In genomic region chr9:16870606-16871357, GRCh38 we compare ENCODE assay signal across 9 cellular contexts. TPM values are rescaled to one million over a fixed set of nuclear protein-coding genes. Genes with fewer than 3 reads are reported as not detected.
A peak's percentile ranks its signal among the peaks of the same experiment; 100 is the strongest.
DNase-seq lines count a peak whose midpoint lies in the region; ATAC-seq, FAIRE-seq and TF ChIP-seq lines count a peak whose summit lies in the region.
"Had no signal": no experiment of that assay in that cellular context is flagged by ENCODE, and none has a peak within 500 bp of the region (broad histone marks: within the 10 kb centered on the region; RNA-seq: fewer than 3 reads in every experiment).

TSS of gene BNC2 (minus strand) at chr9:16870670. CDS start at chr9:16870648, 22 bp downstream.

- intact Hi-C loops in left lung (cut with DNase I) = no loop called here

- H3K9me3 Mint-ChIP-seq in stimulated activated naive CD8-positive, alpha-beta T cell treated with anti-CD3 and anti-CD28 coated beads, Interleukin-15, amount 100 ng/mL, for 72 hours = peaks cover 0 to 3% of the 10 kb centered on the region in 2 donors

- H3K27me3 Mint-ChIP-seq in stimulated activated naive CD8-positive, alpha-beta T cell treated with anti-CD3 and anti-CD28 coated beads, Interleukin-15, amount 100 ng/mL, for 72 hours = peaks cover 63% of the 10 kb centered on the region

- H3K9me3 ChIP-seq in left lung = no peaks in the 10 kb centered on the region

- peaks cover 0 to 16% of the 10 kb centered on the region in 2 donors for H3K4me1 ChIP-seq in left lung

- H3K27me3 ChIP-seq in left lung = peaks cover 0 to 62% of the 10 kb centered on the region in 2 donors

- peak within 1 kb of the TSS; percentile 84 to 85 for H3K4me3 Mint-ChIP-seq in stimulated activated naive CD8-positive, alpha-beta T cell treated with anti-CD3 and anti-CD28 coated beads, Interleukin-15, amount 100 ng/mL, for 72 hours

- TF ChIP-seq CTCF in coronary artery (IDR thresholded peaks at IDR 0.05) (no peak), left lung (IDR thresholded peaks at IDR 0.05) (no peak)

- peak in 2 of 3 experiments; percentile 27 to 48 for DNase-seq in NCI-H1417 (lab: John Stamatoyannopoulos, UW)
- no peak for DNase-seq in NCI-H1417 treated with DMSO at 0.1 percent for 48 hours (lab: John Stamatoyannopoulos, UW)
- peak; percentile 63 for DNase-seq in NCI-H526 treated with DMSO at 0.1 percent for 48 hours (lab: John Stamatoyannopoulos, UW)
- peak; percentile 73 for DNase-seq in coronary artery (ENCODE audit: low spot score)
- peak; percentile 39 to 85 for DNase-seq in left lung
- no peak for DNase-seq in stimulated activated naive CD8-positive, alpha-beta T cell treated with anti-CD3 and anti-CD28 coated beads, Interleukin-15, amount 100 ng/mL, for 72 hours
- DNase-seq in GM19239 (ENCODE audit: insufficient read length, low spot score) = no peak

- peaks cover 12% of the 10 kb centered on the region for H3K4me1 Mint-ChIP-seq in stimulated activated naive CD8-positive, alpha-beta T cell treated with anti-CD3 and anti-CD28 coated beads, Interleukin-15, amount 100 ng/mL, for 72 hours

- no peak for FAIRE-seq in GM19239 (lab: Jason Lieb, UNC)

- H3K27ac ChIP-seq in coronary artery (peak within 1 kb of the TSS; percentile 16 to 74), left lung (peak within 1 kb of the TSS; percentile 59 to 85)
- H3K27ac ChIP-seq: C4-2B had no signal

- H3K4me3 ChIP-seq in coronary artery = peak within 1 kb of the TSS; percentile 80
- peak within 1 kb of the TSS; percentile 41 to 56 for H3K4me3 ChIP-seq in left lung

- peak; percentile 61 for ATAC-seq in left lung
- peak; percentile 29 for ATAC-seq in stimulated activated naive CD8-positive, alpha-beta T cell treated with anti-CD3 and anti-CD28 coated beads, Interleukin-15, amount 100 ng/mL, for 72 hours
- ATAC-seq in GM21619 (IDR thresholded peaks at IDR 0.05; ENCODE audit: unreplicated experiment) = no peak

- H3K27ac Mint-ChIP-seq in stimulated activated naive CD8-positive, alpha-beta T cell treated with anti-CD3 and anti-CD28 coated beads, Interleukin-15, amount 100 ng/mL, for 72 hours = peak within 1 kb of the TSS in 1 of 2 donors; percentile 76

- no peaks in the 10 kb centered on the region for H3K36me3 ChIP-seq in left lung

RNA-seq across cellular contexts. Expression of gene BNC2, which starts in this region (rescaled TPM):
- 10 to 100 TPM; 16.4 to 19.3 TPM for total RNA-seq in left lung

Comparison
In these comparisons a context has a peak if more than half of its experiments do, and no peak if none do; other contexts are left out.
1. DNase-seq: peak in NCI-H1417 (2 of 3), NCI-H526 treated with DMSO at 0.1 percent for 48 hours (single experiment), coronary artery (single experiment) and left lung (2 of 2); none in NCI-H1417 treated with DMSO at 0.1 percent for 48 hours (single experiment), stimulated activated naive CD8-positive, alpha-beta T cell treated with anti-CD3 and anti-CD28 coated beads, Interleukin-15, amount 100 ng/mL, for 72 hours (0 of 2) and GM19239 (single experiment).